In the genomic region with DNA sequence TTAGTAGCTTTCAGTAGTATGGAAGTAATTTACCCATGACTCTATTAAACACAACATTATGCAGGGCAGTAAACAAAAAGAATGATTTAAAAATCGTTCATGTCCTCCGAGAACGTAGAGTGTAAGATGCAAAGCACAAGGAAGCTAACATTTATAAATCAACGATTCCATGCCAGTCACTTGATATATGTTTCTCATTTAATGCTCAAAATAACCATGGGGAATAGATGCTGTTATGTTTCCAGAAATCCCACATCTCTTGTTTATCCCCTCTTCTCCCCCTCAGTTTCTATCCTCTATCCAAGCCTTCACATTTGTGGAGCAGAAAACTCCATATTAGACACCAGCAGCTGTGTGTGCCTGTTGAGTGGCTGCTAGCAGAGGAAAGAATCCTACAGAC, we compare ENCODE assay signal across 10 cellular contexts.
"Had no signal": no experiment of that assay in that cellular context is flagged by ENCODE, and none has a peak within 500 bp of the region (broad histone marks: within the 10 kb centered on the region; RNA-seq: fewer than 3 reads in every experiment).

No MANE protein-coding gene starts in this region.

- H3K27ac Mint-ChIP-seq: GM23338, H9, HFFc6 had no signal

- H3K9me3 Mint-ChIP-seq: GM23338, H9, HFFc6 had no signal

- ATAC-seq: GM23338, HCT116 had no signal

- DNase-seq: GM23248, GOT3, H7, H9, HCEC 1CT, HFFc6 had no signal

- H3K4me3 ChIP-seq: GM23248, GM23338, HAP-1 had no signal

- H3K9me3 ChIP-seq: HAP-1 had no signal

- H3K4me3 Mint-ChIP-seq: GM23338, H9, HFFc6 had no signal

- H3K9ac ChIP-seq: GM23248 had no signal

- H2AFZ ChIP-seq: GM23248, GM23338 had no signal

- H3K27ac ChIP-seq: GM23248 had no signal

- FAIRE-seq: H1 had no signal

- H3K36me3 ChIP-seq: HAP-1 had no signal

- H3K4me2 ChIP-seq: GM23338 had no signal
